In the genomic region with DNA sequence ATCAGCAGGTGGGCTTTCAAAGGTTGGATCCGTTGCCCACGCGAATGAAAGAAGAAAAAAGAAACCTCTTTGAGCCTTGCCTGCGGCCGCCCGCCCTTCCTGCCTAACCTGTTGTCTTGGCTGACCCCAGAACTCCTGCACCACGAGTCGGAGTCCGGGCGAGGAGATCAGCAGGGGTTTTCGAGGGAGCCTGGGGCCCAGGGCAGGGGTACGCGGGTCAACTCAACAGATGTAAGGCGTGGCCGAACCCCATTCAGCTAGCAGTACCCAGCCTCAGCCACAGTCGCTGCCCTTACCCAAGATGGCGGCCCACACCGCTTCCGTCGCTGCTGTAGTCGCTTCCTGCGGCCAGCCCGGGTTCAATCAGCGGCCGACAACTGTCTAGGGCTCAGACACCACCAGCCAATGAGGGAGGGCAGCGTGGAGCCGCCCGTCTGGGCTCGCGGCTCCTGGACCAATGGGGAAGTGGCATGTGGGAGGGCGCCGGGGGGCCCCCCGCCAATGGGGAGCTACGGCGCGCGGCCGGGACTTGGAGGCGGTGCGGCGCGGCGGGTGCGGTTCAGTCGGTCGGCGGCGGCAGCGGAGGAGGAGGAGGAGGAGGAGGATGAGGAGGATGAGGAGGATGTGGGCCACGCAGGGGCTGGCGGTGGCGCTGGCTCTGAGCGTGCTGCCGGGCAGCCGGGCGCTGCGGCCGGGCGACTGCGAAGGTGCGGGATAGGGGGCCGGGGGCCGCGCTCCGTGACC, we compare ENCODE assay signal across 1 cellular context.
TF ChIP-seq lines count a peak whose summit lies in the region.

MANF (plus strand) TSS at position 562 of the 744 bp plus-strand sequence; CDS start at position 614, 52 bp downstream.

TF ChIP-seq in GM12878, 131 proteins besides CTCF, POLR2A, EP300 and RAD21 (continued from another document and continues in another):
- no peak for TF ChIP-seq CUX1 (IDR thresholded peaks at IDR 0.05; ENCODE audit: insufficient replicate concordance, low read depth, low read length)
- TF ChIP-seq ASH2L (IDR thresholded peaks at IDR 0.05; ENCODE audit: borderline replicate concordance, low read depth) = no peak
- TF ChIP-seq BCLAF1 (IDR thresholded peaks at IDR 0.05) = no peak
- peak; percentile 77; the same call in 1 of the 2 replicates for TF ChIP-seq RELB (IDR thresholded peaks at IDR 0.05; ENCODE audit: low read depth)
- TF ChIP-seq BRCA1 (IDR thresholded peaks at IDR 0.05; ENCODE audit: low read depth, low read length) = no peak
- TF ChIP-seq SKIL (IDR thresholded peaks at IDR 0.05; ENCODE audit: low read depth, poor library complexity, severe bottlenecking) = no peak
- TF ChIP-seq, protein P1, sequence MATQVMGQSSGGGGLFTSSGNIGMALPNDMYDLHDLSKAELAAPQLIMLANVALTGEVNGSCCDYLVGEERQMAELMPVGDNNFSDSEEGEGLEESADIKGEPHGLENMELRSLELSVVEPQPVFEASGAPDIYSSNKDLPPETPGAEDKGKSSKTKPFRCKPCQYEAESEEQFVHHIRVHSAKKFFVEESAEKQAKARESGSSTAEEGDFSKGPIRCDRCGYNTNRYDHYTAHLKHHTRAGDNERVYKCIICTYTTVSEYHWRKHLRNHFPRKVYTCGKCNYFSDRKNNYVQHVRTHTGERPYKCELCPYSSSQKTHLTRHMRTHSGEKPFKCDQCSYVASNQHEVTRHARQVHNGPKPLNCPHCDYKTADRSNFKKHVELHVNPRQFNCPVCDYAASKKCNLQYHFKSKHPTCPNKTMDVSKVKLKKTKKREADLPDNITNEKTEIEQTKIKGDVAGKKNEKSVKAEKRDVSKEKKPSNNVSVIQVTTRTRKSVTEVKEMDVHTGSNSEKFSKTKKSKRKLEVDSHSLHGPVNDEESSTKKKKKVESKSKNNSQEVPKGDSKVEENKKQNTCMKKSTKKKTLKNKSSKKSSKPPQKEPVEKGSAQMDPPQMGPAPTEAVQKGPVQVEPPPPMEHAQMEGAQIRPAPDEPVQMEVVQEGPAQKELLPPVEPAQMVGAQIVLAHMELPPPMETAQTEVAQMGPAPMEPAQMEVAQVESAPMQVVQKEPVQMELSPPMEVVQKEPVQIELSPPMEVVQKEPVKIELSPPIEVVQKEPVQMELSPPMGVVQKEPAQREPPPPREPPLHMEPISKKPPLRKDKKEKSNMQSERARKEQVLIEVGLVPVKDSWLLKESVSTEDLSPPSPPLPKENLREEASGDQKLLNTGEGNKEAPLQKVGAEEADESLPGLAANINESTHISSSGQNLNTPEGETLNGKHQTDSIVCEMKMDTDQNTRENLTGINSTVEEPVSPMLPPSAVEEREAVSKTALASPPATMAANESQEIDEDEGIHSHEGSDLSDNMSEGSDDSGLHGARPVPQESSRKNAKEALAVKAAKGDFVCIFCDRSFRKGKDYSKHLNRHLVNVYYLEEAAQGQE (IDR thresholded peaks at IDR 0.05; ENCODE audit: low read depth, low read length) = no peak
- peak; percentile 97 for TF ChIP-seq CREB1 (IDR thresholded peaks at IDR 0.05; ENCODE audit: low read depth)
- TF ChIP-seq SUPT20H (IDR thresholded peaks at IDR 0.05; ENCODE audit: borderline replicate concordance, control insufficient read depth, low read depth, low read length) = no peak
- TF ChIP-seq, protein P2, sequence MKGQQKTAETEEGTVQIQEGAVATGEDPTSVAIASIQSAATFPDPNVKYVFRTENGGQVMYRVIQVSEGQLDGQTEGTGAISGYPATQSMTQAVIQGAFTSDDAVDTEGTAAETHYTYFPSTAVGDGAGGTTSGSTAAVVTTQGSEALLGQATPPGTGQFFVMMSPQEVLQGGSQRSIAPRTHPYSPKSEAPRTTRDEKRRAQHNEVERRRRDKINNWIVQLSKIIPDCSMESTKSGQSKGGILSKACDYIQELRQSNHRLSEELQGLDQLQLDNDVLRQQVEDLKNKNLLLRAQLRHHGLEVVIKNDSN (IDR thresholded peaks at IDR 0.05; ENCODE audit: borderline replicate concordance, extremely low read length, insufficient read depth, low read depth, low read length) = peak; percentile 14
- TF ChIP-seq MYC (IDR thresholded peaks at IDR 0.05; ENCODE audit: insufficient read depth, insufficient read length, insufficient replicate concordance, low read length, severe bottlenecking) = no peak
- TF ChIP-seq STAT3 (IDR thresholded peaks at IDR 0.05; ENCODE audit: low read depth, low read length) = no peak
- no peak for TF ChIP-seq MTA2 (IDR thresholded peaks at IDR 0.05; ENCODE audit: low read depth)
- 0 out of 2 replicates have a peak, but pooled peaks have one; percentile 28 for TF ChIP-seq IRF4 (IDR thresholded peaks at IDR 0.05; ENCODE audit: low read depth, low read length)
- TF ChIP-seq, protein P3, sequence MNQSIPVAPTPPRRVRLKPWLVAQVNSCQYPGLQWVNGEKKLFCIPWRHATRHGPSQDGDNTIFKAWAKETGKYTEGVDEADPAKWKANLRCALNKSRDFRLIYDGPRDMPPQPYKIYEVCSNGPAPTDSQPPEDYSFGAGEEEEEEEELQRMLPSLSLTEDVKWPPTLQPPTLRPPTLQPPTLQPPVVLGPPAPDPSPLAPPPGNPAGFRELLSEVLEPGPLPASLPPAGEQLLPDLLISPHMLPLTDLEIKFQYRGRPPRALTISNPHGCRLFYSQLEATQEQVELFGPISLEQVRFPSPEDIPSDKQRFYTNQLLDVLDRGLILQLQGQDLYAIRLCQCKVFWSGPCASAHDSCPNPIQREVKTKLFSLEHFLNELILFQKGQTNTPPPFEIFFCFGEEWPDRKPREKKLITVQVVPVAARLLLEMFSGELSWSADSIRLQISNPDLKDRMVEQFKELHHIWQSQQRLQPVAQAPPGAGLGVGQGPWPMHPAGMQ (IDR thresholded peaks at IDR 0.05; ENCODE audit: borderline replicate concordance) = no peak
- TF ChIP-seq JUND (IDR thresholded peaks at IDR 0.05; ENCODE audit: low read depth, low read length) = no peak
- TF ChIP-seq RFX5 (IDR thresholded peaks at IDR 0.05; ENCODE audit: low read depth, low read length) = peak; percentile 79; the same call in 1 of the 2 replicates
- TF ChIP-seq TCF7 (IDR thresholded peaks at IDR 0.05; ENCODE audit: borderline replicate concordance) = no peak
- TF ChIP-seq, protein P4, sequence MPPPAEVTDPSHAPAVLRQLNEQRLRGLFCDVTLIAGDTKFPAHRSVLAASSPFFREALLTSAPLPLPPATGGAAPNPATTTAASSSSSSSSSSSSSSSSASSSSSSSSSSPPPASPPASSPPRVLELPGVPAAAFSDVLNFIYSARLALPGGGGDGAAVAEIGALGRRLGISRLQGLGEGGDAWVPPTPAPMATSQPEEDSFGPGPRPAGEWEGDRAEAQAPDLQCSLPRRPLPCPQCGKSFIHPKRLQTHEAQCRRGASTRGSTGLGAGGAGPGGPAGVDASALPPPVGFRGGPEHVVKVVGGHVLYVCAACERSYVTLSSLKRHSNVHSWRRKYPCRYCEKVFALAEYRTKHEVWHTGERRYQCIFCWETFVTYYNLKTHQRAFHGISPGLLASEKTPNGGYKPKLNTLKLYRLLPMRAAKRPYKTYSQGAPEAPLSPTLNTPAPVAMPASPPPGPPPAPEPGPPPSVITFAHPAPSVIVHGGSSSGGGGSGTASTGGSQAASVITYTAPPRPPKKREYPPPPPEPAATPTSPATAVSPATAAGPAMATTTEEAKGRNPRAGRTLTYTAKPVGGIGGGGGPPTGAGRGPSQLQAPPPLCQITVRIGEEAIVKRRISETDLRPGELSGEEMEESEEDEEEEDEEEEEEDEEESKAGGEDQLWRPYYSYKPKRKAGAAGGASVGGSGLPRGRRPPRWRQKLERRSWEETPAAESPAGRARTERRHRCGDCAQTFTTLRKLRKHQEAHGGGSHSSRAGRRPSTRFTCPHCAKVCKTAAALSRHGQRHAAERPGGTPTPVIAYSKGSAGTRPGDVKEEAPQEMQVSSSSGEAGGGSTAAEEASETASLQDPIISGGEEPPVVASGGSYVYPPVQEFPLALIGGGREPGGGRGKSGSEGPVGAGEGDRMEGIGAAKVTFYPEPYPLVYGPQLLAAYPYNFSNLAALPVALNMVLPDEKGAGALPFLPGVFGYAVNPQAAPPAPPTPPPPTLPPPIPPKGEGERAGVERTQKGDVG (CRISPR knock-in tag; IDR thresholded peaks at IDR 0.05) = no peak
- TF ChIP-seq, protein P5, sequence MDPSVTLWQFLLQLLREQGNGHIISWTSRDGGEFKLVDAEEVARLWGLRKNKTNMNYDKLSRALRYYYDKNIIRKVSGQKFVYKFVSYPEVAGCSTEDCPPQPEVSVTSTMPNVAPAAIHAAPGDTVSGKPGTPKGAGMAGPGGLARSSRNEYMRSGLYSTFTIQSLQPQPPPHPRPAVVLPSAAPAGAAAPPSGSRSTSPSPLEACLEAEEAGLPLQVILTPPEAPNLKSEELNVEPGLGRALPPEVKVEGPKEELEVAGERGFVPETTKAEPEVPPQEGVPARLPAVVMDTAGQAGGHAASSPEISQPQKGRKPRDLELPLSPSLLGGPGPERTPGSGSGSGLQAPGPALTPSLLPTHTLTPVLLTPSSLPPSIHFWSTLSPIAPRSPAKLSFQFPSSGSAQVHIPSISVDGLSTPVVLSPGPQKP (IDR thresholded peaks at IDR 0.05; ENCODE audit: low read depth, low read length) = peak; percentile 36; the same call in 1 of the 2 replicates
- 0 out of 2 replicates have a peak, but pooled peaks have one; percentile 53 for TF ChIP-seq NBN (IDR thresholded peaks at IDR 0.05)
- no peak; the same call in 1 of the 2 replicates for TF ChIP-seq TCF12 (IDR thresholded peaks at IDR 0.05; ENCODE audit: low read depth, low read length)
- peak; percentile 63; the same call in 1 of the 2 replicates for TF ChIP-seq TARDBP (IDR thresholded peaks at IDR 0.05; ENCODE audit: borderline replicate concordance)
- TF ChIP-seq SMARCA5 (IDR thresholded peaks at IDR 0.05) = 0 out of 2 replicates have a peak, but pooled peaks have one; percentile 37
